Comparison of ENCODE assay signal across 1 cellular context in the genomic region with DNA sequence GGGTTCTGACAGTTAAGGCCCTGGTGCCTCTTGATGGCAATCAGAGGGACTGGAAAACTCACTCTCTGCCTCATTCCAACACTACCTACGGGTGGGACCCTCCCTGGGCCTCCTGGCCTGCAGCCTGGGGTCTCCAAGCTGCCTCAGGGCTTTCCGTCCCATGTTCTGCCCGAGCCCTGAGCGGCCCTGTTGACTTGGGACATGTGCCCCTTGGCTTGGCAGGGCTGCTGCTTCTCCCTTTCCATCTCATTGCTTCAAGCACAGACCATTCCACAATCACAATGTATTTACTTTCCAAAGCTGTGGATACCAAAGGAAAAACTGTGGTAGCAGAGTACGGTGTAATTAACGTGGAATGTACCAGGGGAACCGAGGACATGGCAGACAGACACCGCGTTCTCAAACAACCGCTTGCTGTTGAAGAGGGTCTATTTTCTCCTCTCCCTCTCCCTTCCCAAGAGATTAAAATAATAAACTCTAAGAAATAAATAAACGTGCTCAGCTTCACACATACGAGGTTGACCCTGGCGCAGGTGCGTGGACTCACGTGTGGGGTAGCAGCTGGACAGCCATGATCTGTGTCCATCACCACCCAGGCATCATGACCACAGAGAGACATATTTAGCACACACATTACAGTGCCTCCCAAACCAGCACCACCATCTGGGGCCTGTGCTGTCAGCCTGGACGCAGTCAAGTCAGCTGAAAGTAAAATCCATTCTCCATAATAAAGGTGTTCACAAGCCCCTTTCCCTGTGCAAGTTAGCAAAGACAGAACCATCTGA.
TF ChIP-seq lines count a peak whose summit lies in the region.

No MANE protein-coding gene starts in this region.

TF ChIP-seq in HepG2, 621 proteins besides CTCF, POLR2A, EP300 and RAD21:
- no peak for TF ChIP-seq REL (CRISPR knock-in tag; conservative IDR thresholded peaks at IDR 0.05)
- TF ChIP-seq ZNF776 (CRISPR knock-in tag; IDR thresholded peaks at IDR 0.05), result no peak
- TF ChIP-seq MIXL1 (CRISPR knock-in tag; IDR thresholded peaks at IDR 0.05), result no peak
- TF ChIP-seq, protein P1, sequence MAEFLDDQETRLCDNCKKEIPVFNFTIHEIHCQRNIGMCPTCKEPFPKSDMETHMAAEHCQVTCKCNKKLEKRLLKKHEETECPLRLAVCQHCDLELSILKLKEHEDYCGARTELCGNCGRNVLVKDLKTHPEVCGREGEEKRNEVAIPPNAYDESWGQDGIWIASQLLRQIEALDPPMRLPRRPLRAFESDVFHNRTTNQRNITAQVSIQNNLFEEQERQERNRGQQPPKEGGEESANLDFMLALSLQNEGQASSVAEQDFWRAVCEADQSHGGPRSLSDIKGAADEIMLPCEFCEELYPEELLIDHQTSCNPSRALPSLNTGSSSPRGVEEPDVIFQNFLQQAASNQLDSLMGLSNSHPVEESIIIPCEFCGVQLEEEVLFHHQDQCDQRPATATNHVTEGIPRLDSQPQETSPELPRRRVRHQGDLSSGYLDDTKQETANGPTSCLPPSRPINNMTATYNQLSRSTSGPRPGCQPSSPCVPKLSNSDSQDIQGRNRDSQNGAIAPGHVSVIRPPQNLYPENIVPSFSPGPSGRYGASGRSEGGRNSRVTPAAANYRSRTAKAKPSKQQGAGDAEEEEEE (CRISPR knock-in tag; IDR thresholded peaks at IDR 0.05; ENCODE audit: borderline replicate concordance), result no peak
- TF ChIP-seq, protein P2, sequence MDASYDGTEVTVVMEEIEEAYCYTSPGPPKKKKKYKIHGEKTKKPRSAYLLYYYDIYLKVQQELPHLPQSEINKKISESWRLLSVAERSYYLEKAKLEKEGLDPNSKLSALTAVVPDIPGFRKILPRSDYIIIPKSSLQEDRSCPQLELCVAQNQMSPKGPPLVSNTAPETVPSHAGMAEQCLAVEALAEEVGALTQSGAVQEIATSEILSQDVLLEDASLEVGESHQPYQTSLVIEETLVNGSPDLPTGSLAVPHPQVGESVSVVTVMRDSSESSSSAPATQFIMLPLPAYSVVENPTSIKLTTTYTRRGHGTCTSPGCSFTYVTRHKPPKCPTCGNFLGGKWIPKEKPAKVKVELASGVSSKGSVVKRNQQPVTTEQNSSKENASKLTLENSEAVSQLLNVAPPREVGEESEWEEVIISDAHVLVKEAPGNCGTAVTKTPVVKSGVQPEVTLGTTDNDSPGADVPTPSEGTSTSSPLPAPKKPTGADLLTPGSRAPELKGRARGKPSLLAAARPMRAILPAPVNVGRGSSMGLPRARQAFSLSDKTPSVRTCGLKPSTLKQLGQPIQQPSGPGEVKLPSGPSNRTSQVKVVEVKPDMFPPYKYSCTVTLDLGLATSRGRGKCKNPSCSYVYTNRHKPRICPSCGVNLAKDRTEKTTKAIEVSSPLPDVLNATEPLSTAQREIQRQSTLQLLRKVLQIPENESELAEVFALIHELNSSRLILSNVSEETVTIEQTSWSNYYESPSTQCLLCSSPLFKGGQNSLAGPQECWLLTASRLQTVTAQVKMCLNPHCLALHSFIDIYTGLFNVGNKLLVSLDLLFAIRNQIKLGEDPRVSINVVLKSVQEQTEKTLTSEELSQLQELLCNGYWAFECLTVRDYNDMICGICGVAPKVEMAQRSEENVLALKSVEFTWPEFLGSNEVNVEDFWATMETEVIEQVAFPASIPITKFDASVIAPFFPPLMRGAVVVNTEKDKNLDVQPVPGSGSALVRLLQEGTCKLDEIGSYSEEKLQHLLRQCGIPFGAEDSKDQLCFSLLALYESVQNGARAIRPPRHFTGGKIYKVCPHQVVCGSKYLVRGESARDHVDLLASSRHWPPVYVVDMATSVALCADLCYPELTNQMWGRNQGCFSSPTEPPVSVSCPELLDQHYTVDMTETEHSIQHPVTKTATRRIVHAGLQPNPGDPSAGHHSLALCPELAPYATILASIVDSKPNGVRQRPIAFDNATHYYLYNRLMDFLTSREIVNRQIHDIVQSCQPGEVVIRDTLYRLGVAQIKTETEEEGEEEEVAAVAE (CRISPR knock-in tag; IDR thresholded peaks at IDR 0.05; ENCODE audit: borderline replicate concordance), result no peak
- TF ChIP-seq SETDB1 (CRISPR knock-in tag; IDR thresholded peaks at IDR 0.05; ENCODE audit: borderline replicate concordance), result no peak
- no peak for TF ChIP-seq HDAC1 (CRISPR knock-in tag; IDR thresholded peaks at IDR 0.05)
- TF ChIP-seq, protein P3, sequence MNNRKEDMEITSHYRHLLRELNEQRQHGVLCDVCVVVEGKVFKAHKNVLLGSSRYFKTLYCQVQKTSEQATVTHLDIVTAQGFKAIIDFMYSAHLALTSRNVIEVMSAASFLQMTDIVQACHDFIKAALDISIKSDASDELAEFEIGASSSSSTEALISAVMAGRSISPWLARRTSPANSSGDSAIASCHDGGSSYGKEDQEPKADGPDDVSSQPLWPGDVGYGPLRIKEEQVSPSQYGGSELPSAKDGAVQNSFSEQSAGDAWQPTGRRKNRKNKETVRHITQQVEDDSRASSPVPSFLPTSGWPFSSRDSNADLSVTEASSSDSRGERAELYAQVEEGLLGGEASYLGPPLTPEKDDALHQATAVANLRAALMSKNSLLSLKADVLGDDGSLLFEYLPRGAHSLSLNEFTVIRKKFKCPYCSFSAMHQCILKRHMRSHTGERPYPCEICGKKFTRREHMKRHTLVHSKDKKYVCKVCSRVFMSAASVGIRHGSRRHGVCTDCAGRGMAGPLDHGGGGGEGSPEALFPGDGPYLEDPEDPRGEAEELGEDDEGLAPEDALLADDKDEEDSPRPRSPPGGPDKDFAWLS (CRISPR knock-in tag; IDR thresholded peaks at IDR 0.05; ENCODE audit: borderline replicate concordance), result no peak
- TF ChIP-seq MTF2 (CRISPR knock-in tag; IDR thresholded peaks at IDR 0.05; ENCODE audit: borderline replicate concordance), result no peak
- no peak for TF ChIP-seq KDM3A (CRISPR knock-in tag; IDR thresholded peaks at IDR 0.05; ENCODE audit: low read depth)
- TF ChIP-seq ZFAT (CRISPR knock-in tag; conservative IDR thresholded peaks at IDR 0.05), result no peak
- TF ChIP-seq PHF8 (CRISPR knock-in tag; IDR thresholded peaks at IDR 0.05), result no peak
- TF ChIP-seq, protein P4, sequence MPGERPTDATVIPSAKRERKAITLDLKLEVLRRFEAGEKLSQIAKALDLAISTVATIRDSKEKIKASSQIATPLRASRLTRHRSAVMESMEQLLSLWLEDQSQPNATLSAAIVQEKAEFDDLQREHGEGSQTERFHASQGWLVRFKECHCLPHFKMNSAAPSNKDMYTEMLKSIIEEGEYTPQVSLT (CRISPR knock-in tag; IDR thresholded peaks at IDR 0.05; ENCODE audit: borderline replicate concordance, low read depth), result no peak
- TF ChIP-seq, protein P5, sequence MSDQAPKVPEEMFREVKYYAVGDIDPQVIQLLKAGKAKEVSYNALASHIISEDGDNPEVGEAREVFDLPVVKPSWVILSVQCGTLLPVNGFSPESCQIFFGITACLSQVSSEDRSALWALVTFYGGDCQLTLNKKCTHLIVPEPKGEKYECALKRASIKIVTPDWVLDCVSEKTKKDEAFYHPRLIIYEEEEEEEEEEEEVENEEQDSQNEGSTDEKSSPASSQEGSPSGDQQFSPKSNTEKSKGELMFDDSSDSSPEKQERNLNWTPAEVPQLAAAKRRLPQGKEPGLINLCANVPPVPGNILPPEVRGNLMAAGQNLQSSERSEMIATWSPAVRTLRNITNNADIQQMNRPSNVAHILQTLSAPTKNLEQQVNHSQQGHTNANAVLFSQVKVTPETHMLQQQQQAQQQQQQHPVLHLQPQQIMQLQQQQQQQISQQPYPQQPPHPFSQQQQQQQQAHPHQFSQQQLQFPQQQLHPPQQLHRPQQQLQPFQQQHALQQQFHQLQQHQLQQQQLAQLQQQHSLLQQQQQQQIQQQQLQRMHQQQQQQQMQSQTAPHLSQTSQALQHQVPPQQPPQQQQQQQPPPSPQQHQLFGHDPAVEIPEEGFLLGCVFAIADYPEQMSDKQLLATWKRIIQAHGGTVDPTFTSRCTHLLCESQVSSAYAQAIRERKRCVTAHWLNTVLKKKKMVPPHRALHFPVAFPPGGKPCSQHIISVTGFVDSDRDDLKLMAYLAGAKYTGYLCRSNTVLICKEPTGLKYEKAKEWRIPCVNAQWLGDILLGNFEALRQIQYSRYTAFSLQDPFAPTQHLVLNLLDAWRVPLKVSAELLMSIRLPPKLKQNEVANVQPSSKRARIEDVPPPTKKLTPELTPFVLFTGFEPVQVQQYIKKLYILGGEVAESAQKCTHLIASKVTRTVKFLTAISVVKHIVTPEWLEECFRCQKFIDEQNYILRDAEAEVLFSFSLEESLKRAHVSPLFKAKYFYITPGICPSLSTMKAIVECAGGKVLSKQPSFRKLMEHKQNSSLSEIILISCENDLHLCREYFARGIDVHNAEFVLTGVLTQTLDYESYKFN (CRISPR knock-in tag; conservative IDR thresholded peaks at IDR 0.05), result no peak
- TF ChIP-seq, protein P6, sequence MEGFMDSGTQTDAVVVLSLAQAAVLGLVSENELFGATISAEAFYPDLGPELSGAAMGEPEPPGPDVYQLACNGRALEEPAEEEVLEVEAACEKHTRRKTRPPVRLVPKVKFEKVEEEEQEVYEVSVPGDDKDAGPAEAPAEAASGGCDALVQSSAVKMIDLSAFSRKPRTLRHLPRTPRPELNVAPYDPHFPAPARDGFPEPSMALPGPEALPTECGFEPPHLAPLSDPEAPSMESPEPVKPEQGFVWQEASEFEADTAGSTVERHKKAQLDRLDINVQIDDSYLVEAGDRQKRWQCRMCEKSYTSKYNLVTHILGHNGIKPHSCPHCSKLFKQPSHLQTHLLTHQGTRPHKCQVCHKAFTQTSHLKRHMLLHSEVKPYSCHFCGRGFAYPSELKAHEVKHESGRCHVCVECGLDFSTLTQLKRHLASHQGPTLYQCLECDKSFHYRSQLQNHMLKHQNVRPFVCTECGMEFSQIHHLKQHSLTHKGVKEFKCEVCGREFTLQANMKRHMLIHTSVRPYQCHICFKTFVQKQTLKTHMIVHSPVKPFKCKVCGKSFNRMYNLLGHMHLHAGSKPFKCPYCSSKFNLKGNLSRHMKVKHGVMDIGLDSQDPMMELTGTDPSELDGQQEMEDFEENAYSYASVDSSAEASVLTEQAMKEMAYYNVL (CRISPR knock-in tag; IDR thresholded peaks at IDR 0.05; ENCODE audit: borderline replicate concordance), result no peak
- TF ChIP-seq ZNF33A (CRISPR knock-in tag; IDR thresholded peaks at IDR 0.05; ENCODE audit: borderline replicate concordance), result no peak
- TF ChIP-seq LCORL (IDR thresholded peaks at IDR 0.05), result no peak
- no peak for TF ChIP-seq LCORL (CRISPR knock-in tag; IDR thresholded peaks at IDR 0.05)
- no peak for TF ChIP-seq ZNF501 (CRISPR knock-in tag; IDR thresholded peaks at IDR 0.05)
- TF ChIP-seq FLYWCH1 (CRISPR knock-in tag; IDR thresholded peaks at IDR 0.05), result no peak
- no peak for TF ChIP-seq HES4 (CRISPR knock-in tag; IDR thresholded peaks at IDR 0.05; ENCODE audit: borderline replicate concordance)
